ENCODE assay signal across 22 cellular contexts in the genomic region with DNA sequence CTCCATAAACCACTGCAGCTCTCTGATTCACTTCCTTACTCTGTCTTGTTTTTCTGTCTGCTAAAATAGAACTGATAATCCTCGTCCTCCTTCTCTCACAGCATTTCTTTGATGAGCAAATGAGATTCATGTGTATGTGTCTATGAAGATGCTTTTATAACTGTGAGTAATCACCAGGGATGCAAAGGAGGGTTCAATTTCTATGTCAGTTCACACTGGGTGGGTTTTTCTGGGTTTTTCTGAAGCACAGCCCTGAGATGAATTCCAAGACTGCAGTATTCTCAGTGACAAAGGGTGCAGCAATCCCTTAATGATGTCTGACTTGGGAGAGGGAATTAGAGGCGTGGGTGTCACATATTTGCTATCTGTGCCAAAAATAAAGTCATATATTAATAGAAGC.
"Had no signal": no experiment of that assay in that cellular context is flagged by ENCODE, and none has a peak within 500 bp of the region (broad histone marks: within the 10 kb centered on the region; RNA-seq: fewer than 3 reads in every experiment).

No MANE protein-coding gene starts in this region.

- H3K4me3 ChIP-seq: cardiac muscle cell, coronary artery, dorsolateral prefrontal cortex, gastroesophageal sphincter, left lung, lower lobe of right lung, psoas muscle, sigmoid colon, spleen, tibial nerve had no signal

- DNase-seq: activated CD4-positive, alpha-beta T cell treated with anti-CD3 and anti-CD28 coated beads for 4 hours; activated CD4-positive, alpha-beta T cell treated with anti-CD3 and anti-CD28 coated beads, Interleukin-2, amount 50 U/mL, for 4 hours; activated effector memory CD4-positive, alpha-beta T cell treated with Interleukin-2 at 50 U/mL for 16 hours; activated naive CD4-positive, alpha-beta T cell treated with anti-CD3 and anti-CD28 coated beads, Interleukin-2, amount 10 ng/mL, durations not matched to agents 7 days and 5 days; cerebellar nuclear complex; dorsolateral prefrontal cortex; effector memory CD8-positive, alpha-beta T cell; erythroblast; left lung; lower lobe of right lung; naive B cell; nucleus accumbens; psoas muscle; sigmoid colon; spleen; stimulated activated naive CD4-positive, alpha-beta T cell treated with Interleukin-2 at 50 U/mL for 16 hours; T-helper 2 cell had no signal

- H3K9me3 ChIP-seq: gastroesophageal sphincter, left lung, lower lobe of right lung, psoas muscle, sigmoid colon, spleen, tibial nerve had no signal

- H2AFZ ChIP-seq: parathyroid adenoma had no signal

- H3K27ac ChIP-seq: cardiac muscle cell, coronary artery, dorsolateral prefrontal cortex, gastroesophageal sphincter, left lung, lower lobe of right lung, parathyroid adenoma, psoas muscle, sigmoid colon, spleen, tibial nerve had no signal

- H3K36me3 Mint-ChIP-seq: naive B cell had no signal

- H3K27ac Mint-ChIP-seq: activated naive CD4-positive, alpha-beta T cell treated with anti-CD3 and anti-CD28 coated beads, Interleukin-2, amount 10 ng/mL, durations not matched to agents 7 days and 5 days; effector memory CD8-positive, alpha-beta T cell; naive B cell had no signal

- H3K36me3 ChIP-seq: cardiac muscle cell, gastroesophageal sphincter, left lung, lower lobe of right lung, sigmoid colon, spleen, tibial nerve had no signal

- H3K27me3 ChIP-seq: cardiac muscle cell, dorsolateral prefrontal cortex, gastroesophageal sphincter, left lung, sigmoid colon, spleen, tibial nerve had no signal

- H3K4me1 ChIP-seq: gastroesophageal sphincter, left lung, lower lobe of right lung, parathyroid adenoma, psoas muscle, sigmoid colon, spleen, tibial nerve had no signal

- ATAC-seq: effector memory CD8-positive, alpha-beta T cell; gastroesophageal sphincter; left lung; lower lobe of right lung; psoas muscle had no signal

- H3K9ac ChIP-seq: parathyroid adenoma had no signal

- H3K79me2 ChIP-seq: parathyroid adenoma had no signal

- H3K27me3 Mint-ChIP-seq: activated naive CD4-positive, alpha-beta T cell treated with anti-CD3 and anti-CD28 coated beads, Interleukin-2, amount 10 ng/mL, durations not matched to agents 7 days and 5 days; effector memory CD8-positive, alpha-beta T cell; naive B cell had no signal

- H3K9me3 Mint-ChIP-seq: effector memory CD8-positive, alpha-beta T cell; naive B cell had no signal

- H3K4me3 Mint-ChIP-seq: activated naive CD4-positive, alpha-beta T cell treated with anti-CD3 and anti-CD28 coated beads, Interleukin-2, amount 10 ng/mL, durations not matched to agents 7 days and 5 days; effector memory CD8-positive, alpha-beta T cell; naive B cell had no signal

- H3K4me1 Mint-ChIP-seq: naive B cell had no signal
